In genomic region chr5:34555699-34556513, GRCh38 we compare ENCODE assay signal across 19 cellular contexts.
DNase-seq lines count a peak whose midpoint lies in the region; ATAC-seq and TF ChIP-seq lines count a peak whose summit lies in the region.
"Had no signal": no experiment of that assay in that cellular context is flagged by ENCODE, and none has a peak within 500 bp of the region (broad histone marks: within the 10 kb centered on the region; RNA-seq: fewer than 3 reads in every experiment).

No MANE protein-coding gene starts in this region.

- H3K4me1 Mint-ChIP-seq in nephron = peaks cover 15% of the 10 kb centered on the region
- H3K4me1 Mint-ChIP-seq: immature natural killer cell had no signal

- H3K27me3 Mint-ChIP-seq in nephron (ENCODE audit: low read depth) = no peaks in the 10 kb centered on the region

- no peak overlapping the region for H3K4me3 Mint-ChIP-seq in nephron
- H3K4me3 Mint-ChIP-seq: activated naive CD8-positive, alpha-beta T cell; activated T-cell treated with anti-CD3 and anti-CD28 coated beads, Interleukin-2, amount 50 U/mL, for 72 hours; brain; immature natural killer cell; stimulated activated naive CD8-positive, alpha-beta T cell treated with anti-CD3 and anti-CD28 coated beads, Interleukin-15, Interleukin-2, amounts not matched to agents 100 ng/mL and 50 ng/mL, for 24 hours had no signal

- H3K27ac Mint-ChIP-seq in nephron = peak overlapping the region in 2 of 3 experiments; percentile 70 to 83
- H3K27ac Mint-ChIP-seq: activated naive CD8-positive, alpha-beta T cell; activated T-cell treated with anti-CD3 and anti-CD28 coated beads, Interleukin-2, amount 50 U/mL, for 72 hours; immature natural killer cell; stimulated activated naive CD8-positive, alpha-beta T cell treated with anti-CD3 and anti-CD28 coated beads, Interleukin-15, Interleukin-2, amounts not matched to agents 100 ng/mL and 50 ng/mL, for 24 hours had no signal

- ATAC-seq in HG03135 (IDR thresholded peaks at IDR 0.05; ENCODE audit: unreplicated experiment) (no peak), GM19452 (IDR thresholded peaks at IDR 0.05; ENCODE audit: unreplicated experiment) (no peak)
- ATAC-seq: activated T-cell treated with anti-CD3 and anti-CD28 coated beads, Interleukin-2, amount 50 U/mL, for 72 hours had no signal

- H3K4me3 ChIP-seq in epithelial cell of esophagus (ENCODE audit: low read length) = no peak overlapping the region
- H3K4me3 ChIP-seq: BLaER1, esophagus squamous epithelium had no signal

- no peak for TF ChIP-seq CTCF in epithelial cell of esophagus (IDR thresholded peaks at IDR 0.05; ENCODE audit: insufficient read depth, low read depth, low read length, missing control alignments)
- TF ChIP-seq CTCF in nephron (IDR thresholded peaks at IDR 0.05; ENCODE audit: unreplicated experiment in 3 of 3) = no peak

- no peaks in the 10 kb centered on the region for H3K36me3 Mint-ChIP-seq in nephron (ENCODE audit: low read depth)
- H3K36me3 Mint-ChIP-seq: activated naive CD8-positive, alpha-beta T cell; brain; immature natural killer cell had no signal

- peak; percentile 64 for DNase-seq in DMS53 (lab: John Stamatoyannopoulos, UW)
- DNase-seq in DMS53 treated with DMSO at 0.1 percent for 48 hours (lab: John Stamatoyannopoulos, UW; ENCODE audit: unreplicated experiment) = no peak
- DNase-seq in NCI-H69 (lab: John Stamatoyannopoulos, UW) = peak; percentile 84
- peak; percentile 61 for DNase-seq in epithelial cell of esophagus (ENCODE audit: low read depth)
- no peak for DNase-seq in middle frontal gyrus (ENCODE audit: extremely low spot score, low spot score)
- DNase-seq: activated T-cell treated with anti-CD3 and anti-CD28 coated beads, Interleukin-2, amount 50 U/mL, for 72 hours; DMS153; esophagus squamous epithelium; glutamatergic neuron; immature natural killer cell; midbrain; NCI-H187 had no signal

- no peaks in the 10 kb centered on the region for H3K9me3 Mint-ChIP-seq in nephron
- H3K9me3 Mint-ChIP-seq: activated T-cell treated with anti-CD3 and anti-CD28 coated beads, Interleukin-2, amount 50 U/mL, for 72 hours; immature natural killer cell; stimulated activated naive CD8-positive, alpha-beta T cell treated with anti-CD3 and anti-CD28 coated beads, Interleukin-15, Interleukin-2, amounts not matched to agents 100 ng/mL and 50 ng/mL, for 24 hours had no signal

Comparison
In these comparisons a context has a peak if more than half of its experiments do, and no peak if none do; other contexts are left out.
1. DNase-seq: peak in DMS53 (single experiment), NCI-H69 (single experiment) and epithelial cell of esophagus (single experiment); none in DMS53 treated with DMSO at 0.1 percent for 48 hours (single experiment) and middle frontal gyrus (single experiment).